ENCODE assay signal across 9 cellular contexts in genomic region chr22:19110064-19110458, GRCh38. TPM values are rescaled to one million over a fixed set of nuclear protein-coding genes. Genes with fewer than 3 reads are reported as not detected.
DNase-seq lines count a peak whose midpoint lies in the region; ATAC-seq and TF ChIP-seq lines count a peak whose summit lies in the region.
"Had no signal": no experiment of that assay in that cellular context is flagged by ENCODE, and none has a peak within 500 bp of the region (broad histone marks: within the 10 kb centered on the region; RNA-seq: fewer than 3 reads in every experiment).

No MANE protein-coding gene starts in this region.

- intact Hi-C loops in psoas muscle (cut with DNase I) (no loop called here), posterior cingulate gyrus (cut with DNase I) (no loop called here)

- no peaks in the 10 kb centered on the region for H3F3A ChIP-seq in GM23338 (replicated peaks; ENCODE audit: low read depth)

- H3K9me2 ChIP-seq in GM23338 (ENCODE audit: insufficient read depth): no peaks in the 10 kb centered on the region

- WGBS in psoas muscle, 3 donors: 36 to 75% (median 71%) methylated on average over 4 of the region's 4 CpGs

- no peaks in the 10 kb centered on the region; the same call in 2 of the 3 replicates for H3K9me3 Mint-ChIP-seq in GM23338

- H3K4me1 ChIP-seq in GM23338 (ENCODE audit: insufficient read depth) (peaks cover 27% of the 10 kb centered on the region), psoas muscle (peaks cover 84% of the 10 kb centered on the region)

- H3K36me3 Mint-ChIP-seq in GM23338 (ENCODE audit: low read depth): no peaks in the 10 kb centered on the region

- peaks cover 5% of the 10 kb centered on the region for H3K27me3 Mint-ChIP-seq in GM23338 (ENCODE audit: insufficient read depth, low read depth, poor library complexity)

- no peaks in the 10 kb centered on the region for H3K27me3 ChIP-seq in GM23338 (ENCODE audit: insufficient read depth)
- no peaks in the 10 kb centered on the region for H3K27me3 ChIP-seq in psoas muscle (ENCODE audit: insufficient read depth in 3 of 3, low read length in 2 of 3)

- CTCF ChIA-PET in RWPE1 (lab: Yijun Ruan, JAX): no interaction called here

- POLR2A ChIA-PET in RWPE1 (lab: Yijun Ruan, JAX; ENCODE audit: low non-redundant PET): no interaction called here

- H3K27ac ChIP-seq in GM23338 (ENCODE audit: low read depth) (peak overlapping the region; percentile 47; the same call in 1 of the 2 replicates), RWPE1 (peak overlapping the region; percentile 81), epithelial cell of prostate (peak overlapping the region; percentile 89), psoas muscle (peak overlapping the region; percentile 76)

- peak overlapping the region; percentile 21 for H3K4me2 ChIP-seq in GM23338

- H3K36me3 ChIP-seq in GM23338 (ENCODE audit: insufficient read depth) (no peaks in the 10 kb centered on the region), psoas muscle (ENCODE audit: insufficient read depth in 1 of 2, low read depth in 1 of 2) (no peaks in the 10 kb centered on the region)

- peaks cover 67% of the 10 kb centered on the region for H4K20me1 ChIP-seq in GM23338 (replicated peaks; ENCODE audit: insufficient read depth)

- H3K4me3 ChIP-seq in GM23338 (no peak overlapping the region), psoas muscle (peak overlapping the region; percentile 33)

- peaks cover 100% of the 10 kb centered on the region for H3K79me2 ChIP-seq in GM23338 (replicated peaks; ENCODE audit: insufficient read depth)

- no peak overlapping the region for H2AFZ ChIP-seq in GM23338

- no peak for TF ChIP-seq CTCF in GM23338 (conservative IDR thresholded peaks at IDR 0.05; ENCODE audit: low read depth in 2 of 2)
- no peak for TF ChIP-seq CTCF in RWPE1 (conservative IDR thresholded peaks at IDR 0.05; ENCODE audit: low read depth)
- no peak for TF ChIP-seq CTCF in psoas muscle (IDR thresholded peaks at IDR 0.05)

- no peaks in the 10 kb centered on the region for H3K9me3 ChIP-seq in psoas muscle

- peaks cover 24% of the 10 kb centered on the region for H3K4me1 Mint-ChIP-seq in GM23338

- no peak overlapping the region for H3K27ac Mint-ChIP-seq in GM23338

- ATAC-seq in GM23338 (peak; percentile 77), psoas muscle (no peak), GM19452 (IDR thresholded peaks at IDR 0.05; ENCODE audit: unreplicated experiment) (no peak), GM21528 (IDR thresholded peaks at IDR 0.05; ENCODE audit: low FRiP score, unreplicated experiment) (no peak), GM19467 (IDR thresholded peaks at IDR 0.05; ENCODE audit: unreplicated experiment) (no peak)

- no peak overlapping the region; the same call in 2 of the 3 replicates for H3K4me3 Mint-ChIP-seq in GM23338

- DNase-seq in GM23338 (ENCODE audit: low spot score): peak; percentile 41
- DNase-seq in RWPE1 (ENCODE audit: low spot score): no peak
- DNase-seq in epithelial cell of prostate (ENCODE audit: low read depth, low spot score): no peak
- no peak for DNase-seq in psoas muscle
- no peak for DNase-seq in posterior cingulate gyrus
- DNase-seq: stimulated activated CD8-positive, alpha-beta memory T cell treated with anti-CD3 and anti-CD28 coated beads, Interleukin-4, amount 100 ng/mL, for 48 hours had no signal

TF ChIP-seq in GM23338, 12 proteins besides CTCF, POLR2A, EP300 and RAD21:
- no peak for TF ChIP-seq STAT1 (IDR thresholded peaks at IDR 0.05; ENCODE audit: unreplicated experiment)
- TF ChIP-seq ETS1 (IDR thresholded peaks at IDR 0.05): no peak
- TF ChIP-seq EZH2phosphoT487 (IDR thresholded peaks at IDR 0.05; ENCODE audit: unreplicated experiment): no peak

RNA-seq across cellular contexts. Expression of gene DGCR2, which starts 12.2 kb away (rescaled TPM):
- 59.3 and 83.0 TPM in 2 replicates for total RNA-seq in GM23338 (2014; rRNA removed; shearing (Covaris generic))
- polyA plus RNA-seq in GM23338 (2016; fragmentation: Nextera tagmentation; extraction: Ambion mirVana) (18.5 and 21.0 TPM in 2 replicates), psoas muscle (10 to 100 TPM; 13.2 to 24.5 (median 15.0) TPM)
- total RNA-seq in psoas muscle: 10 to 100 TPM; 13.1 to 27.6 (median 25.9) TPM

RNA-seq across cellular contexts. Expression of gene TSSK2, which starts 21.0 kb away (rescaled TPM):
- not detected in 2 replicates for total RNA-seq in GM23338 (2014; rRNA removed; shearing (Covaris generic))
- not detected in 2 replicates for polyA plus RNA-seq in GM23338 (2016; fragmentation: Nextera tagmentation; extraction: Ambion mirVana)
- total RNA-seq in psoas muscle: under 1 TPM in 1 of 4 donors, not detected in 3; 0.32 TPM
- polyA plus RNA-seq in psoas muscle: under 1 TPM; 0.14 to 0.32 (median 0.23) TPM

RNA-seq across cellular contexts. Expression of gene ESS2, which starts 34.4 kb away (rescaled TPM):
- 18.4 and 21.6 TPM in 2 replicates for total RNA-seq in GM23338 (2014; rRNA removed; shearing (Covaris generic))
- polyA plus RNA-seq in GM23338 (2016; fragmentation: Nextera tagmentation; extraction: Ambion mirVana) (12.3 and 15.2 TPM in 2 replicates), psoas muscle (10 to 100 TPM in 2 of 3 donors, 1 to 10 TPM in 1; 9.3 to 13.6 (median 12.6) TPM)
- total RNA-seq in psoas muscle: 10 to 100 TPM in 3 of 4 donors, 1 to 10 TPM in 1; 7.9 to 14.0 (median 10.9) TPM

RNA-seq across cellular contexts. Expression of gene GSC2, which starts 40.0 kb away (rescaled TPM):
- total RNA-seq in GM23338 (2014; rRNA removed; shearing (Covaris generic)): not detected in 2 replicates
- not detected in 2 replicates for polyA plus RNA-seq in GM23338 (2016; fragmentation: Nextera tagmentation; extraction: Ambion mirVana)
- total RNA-seq in psoas muscle: not detected
- polyA plus RNA-seq in psoas muscle: not detected
